19 cellular contexts compared by ENCODE assay signal in genomic region chrX:153064061-153064460, GRCh38. TPM values are rescaled to one million over a fixed set of nuclear protein-coding genes. Genes with fewer than 3 reads are reported as not detected.
A peak's percentile ranks its signal among the peaks of the same experiment; 100 is the strongest.
DNase-seq lines count a peak whose midpoint lies in the region; ATAC-seq, FAIRE-seq and TF ChIP-seq lines count a peak whose summit lies in the region.
"Had no signal": no experiment of that assay in that cellular context is flagged by ENCODE, and none has a peak within 500 bp of the region (broad histone marks: within the 10 kb centered on the region; RNA-seq: fewer than 3 reads in every experiment).

No MANE protein-coding gene starts in this region.

- H3F3A ChIP-seq in GM23338 (replicated peaks; ENCODE audit: low read depth): no peaks in the 10 kb centered on the region

- H3K9ac ChIP-seq in K562 (ENCODE audit: insufficient read depth in 1 of 2, low read depth in 2 of 2, low read length in 2 of 2): no peak overlapping the region
- H3K9ac ChIP-seq in mesendoderm (ENCODE audit: low read length): no peak overlapping the region

- H3K79me2 ChIP-seq in GM23338 (replicated peaks; ENCODE audit: insufficient read depth) (no peaks in the 10 kb centered on the region), K562 (ENCODE audit: control insufficient read depth, insufficient read depth, low read length) (no peaks in the 10 kb centered on the region), mesendoderm (ENCODE audit: control insufficient read depth, insufficient read depth, low read length) (no peaks in the 10 kb centered on the region)

- no peak overlapping the region for H3K4me2 ChIP-seq in GM23338
- H3K4me2 ChIP-seq in K562 (ENCODE audit: insufficient read depth, low read length): no peak overlapping the region
- no peak overlapping the region for H3K4me2 ChIP-seq in mesendoderm (ENCODE audit: low read length)

- H2AFZ ChIP-seq in GM23338 (no peak overlapping the region), K562 (ENCODE audit: low read depth, low read length) (peak overlapping the region; percentile 72)

- H3K27me3 Mint-ChIP-seq in GM23338 (ENCODE audit: insufficient read depth, low read depth, poor library complexity) (peaks cover 5% of the 10 kb centered on the region), mesothelial cell of epicardium (ENCODE audit: low read depth) (peaks cover 2% of the 10 kb centered on the region)
- H3K27me3 Mint-ChIP-seq: CD4-positive, alpha-beta memory T cell had no signal

- no peak overlapping the region for H3K4me3 ChIP-seq in GM23338
- no peak overlapping the region for H3K4me3 ChIP-seq in K562
- H3K4me3 ChIP-seq in mesendoderm (ENCODE audit: low read length): no peak overlapping the region
- H3K4me3 ChIP-seq in esophagus muscularis mucosa: no peak overlapping the region

- H3K4me1 Mint-ChIP-seq in GM23338: peaks cover 9% of the 10 kb centered on the region; the same call in 2 of the 3 replicates
- H3K4me1 Mint-ChIP-seq in mesothelial cell of epicardium: no peaks in the 10 kb centered on the region
- H3K4me1 Mint-ChIP-seq: CD4-positive, alpha-beta memory T cell had no signal

- BruUV-seq in K562 (replicated peaks; lab: Mats Ljungman, UMichigan): no TSS peak

- intact Hi-C loops in K562 (cut with micrococcal nuclease) (loop anchor here (5.0 kb wide), 1 partner anchor 253 kb away; no protein-coding TSS in a partner anchor), esophagus muscularis mucosa (cut with DNase I) (no loop called here)

- ATAC-seq in GM23338 (no peak), K562 (no peak)

- TF ChIP-seq RAD21 in K562 (CRISPR knock-in tag; conservative IDR thresholded peaks at IDR 0.05 in 1 of 2, IDR thresholded peaks at IDR 0.05 in 1 of 2): no peak

- H3K4me1 ChIP-seq in GM23338 (ENCODE audit: insufficient read depth) (peaks cover 6% of the 10 kb centered on the region; the same call in 1 of the 2 replicates), K562 (replicated peaks in 1 of 2; ENCODE audit: control insufficient read depth in 2 of 2, insufficient read depth in 2 of 2, low read length in 2 of 2) (peaks cover 4 to 18% of the 10 kb centered on the region in 2 experiments; a peak in 4 of 5 replicates), mesendoderm (ENCODE audit: control insufficient read depth, low read depth, low read length) (no peaks in the 10 kb centered on the region), esophagus muscularis mucosa (no peaks in the 10 kb centered on the region)

- no peak overlapping the region for H4K5ac ChIP-seq in mesendoderm (ENCODE audit: low read length)

- H3K9me2 ChIP-seq in GM23338 (ENCODE audit: insufficient read depth): no peaks in the 10 kb centered on the region

- no peak overlapping the region for H2BK5ac ChIP-seq in mesendoderm (ENCODE audit: low read length)

- H4K20me1 ChIP-seq in GM23338 (replicated peaks; ENCODE audit: insufficient read depth) (no peaks in the 10 kb centered on the region), K562 (replicated peaks; ENCODE audit: control insufficient read depth, insufficient read depth, low read length) (no peaks in the 10 kb centered on the region)

- TF ChIP-seq CTCF in GM23338 (conservative IDR thresholded peaks at IDR 0.05; ENCODE audit: low read depth in 2 of 2) (no peak), K562 (IDR thresholded peaks at IDR 0.05 in 2 of 3, conservative IDR thresholded peaks at IDR 0.05 in 1 of 3; ENCODE audit: insufficient read depth in 2 of 3, low read depth in 1 of 3, low read length in 3 of 3) (no peak), GM13976 (IDR thresholded peaks at IDR 0.05; ENCODE audit: borderline replicate concordance, control extremely low read depth, extremely low read depth, insufficient read depth, missing control alignments) (no peak), mesothelial cell of epicardium (IDR thresholded peaks at IDR 0.05; ENCODE audit: unreplicated experiment) (no peak), esophagus muscularis mucosa (IDR thresholded peaks at IDR 0.05) (no peak)

- no peaks in the 10 kb centered on the region; the same call in 1 of the 3 replicates for H3K9me3 Mint-ChIP-seq in GM23338
- peaks cover 4% of the 10 kb centered on the region for H3K9me3 Mint-ChIP-seq in mesothelial cell of epicardium
- H3K9me3 Mint-ChIP-seq: CD4-positive, alpha-beta memory T cell had no signal

- 40% methylated on average over 2 of the region's 2 CpGs for WGBS in K562 (ENCODE audit: insufficient coverage, low coverage, missing lambda C conversion rate)
- WGBS in mesendoderm (ENCODE audit: extremely low coverage, insufficient coverage, low lambda C conversion rate): no CpG with 5 or more reads among the region's 2 CpGs
- 69% methylated on average over 2 of the region's 2 CpGs for WGBS in esophagus muscularis mucosa

- no peaks in the 10 kb centered on the region for H3K79me1 ChIP-seq in mesendoderm (ENCODE audit: low read length)

- no peak overlapping the region for H2BK120ac ChIP-seq in mesendoderm (ENCODE audit: low read depth, low read length)

- no peak overlapping the region for H4K8ac ChIP-seq in mesendoderm (ENCODE audit: low read depth, low read length)

- CTCF ChIA-PET in K562 (lab: Yijun Ruan, JAX; ENCODE audit: low intra/inter-chr PET ratio): no interaction called here

- DNase-seq in GM23338 (ENCODE audit: low spot score): peak; percentile 13
- DNase-seq in K562 (ENCODE audit: extremely low read depth in 1 of 4, low spot score in 3 of 4): peak; percentile 12 to 25 (median 18)
- peak; percentile 33 for DNase-seq in mesendoderm
- DNase-seq in GM13976 (ENCODE audit: low spot score): no peak
- no peak for DNase-seq in mesothelial cell of epicardium (ENCODE audit: low spot score in 2 of 2, unreplicated experiment in 2 of 2)
- no peak for DNase-seq in esophagus muscularis mucosa (ENCODE audit: extremely low spot score)
- DNase-seq: C1 segment of cervical spinal cord; Calu3; CD4-positive, alpha-beta memory T cell; COR-L47; DMS53; DMS79 treated with DMSO at 0.1 percent for 48 hours; GF-D8; GOT3; HCEC 1CT had no signal

- no peaks in the 10 kb centered on the region for H3K9me3 ChIP-seq in K562 (replicated peaks; ENCODE audit: control insufficient read depth, insufficient read depth, low read depth, low read length)
- no peaks in the 10 kb centered on the region for H3K9me3 ChIP-seq in esophagus muscularis mucosa

- no peak overlapping the region for H2BK15ac ChIP-seq in mesendoderm (replicated peaks; ENCODE audit: low read depth)

- no peak overlapping the region for H3K4ac ChIP-seq in mesendoderm (ENCODE audit: low read depth, low read length)

- no peak overlapping the region for H3K56ac ChIP-seq in mesendoderm (ENCODE audit: low read length)

- H3K36me3 ChIP-seq in GM23338 (ENCODE audit: insufficient read depth): no peaks in the 10 kb centered on the region
- H3K36me3 ChIP-seq in K562 (ENCODE audit: control insufficient read depth, insufficient read depth, low read length): no peaks in the 10 kb centered on the region
- H3K36me3 ChIP-seq in mesendoderm (ENCODE audit: control insufficient read depth, insufficient read depth, low read length): no peaks in the 10 kb centered on the region
- no peaks in the 10 kb centered on the region for H3K36me3 ChIP-seq in esophagus muscularis mucosa

- H3K36me3 Mint-ChIP-seq in GM23338 (ENCODE audit: low read depth) (no peaks in the 10 kb centered on the region), mesothelial cell of epicardium (no peaks in the 10 kb centered on the region)
- H3K36me3 Mint-ChIP-seq: CD4-positive, alpha-beta memory T cell had no signal

- no peak for TF ChIP-seq EP300 in K562 (IDR thresholded peaks at IDR 0.05; ENCODE audit: low read length)
- TF ChIP-seq EP300 in esophagus muscularis mucosa (IDR thresholded peaks at IDR 0.05): no peak

- no peak overlapping the region for H3K23ac ChIP-seq in mesendoderm (ENCODE audit: low read length)

- H3K27ac ChIP-seq in GM23338 (ENCODE audit: low read depth) (no peak overlapping the region), K562 (ENCODE audit: extremely low read depth, low read depth, low read length) (no peak overlapping the region), mesendoderm (ENCODE audit: low read depth, low read length) (no peak overlapping the region), esophagus muscularis mucosa (replicated peaks in 1 of 4) (no peak overlapping the region)

- H3K18ac ChIP-seq in mesendoderm (ENCODE audit: low read length): no peak overlapping the region

- no peak for TF ChIP-seq POLR2A in K562 (conservative IDR thresholded peaks at IDR 0.05)
- TF ChIP-seq POLR2A in esophagus muscularis mucosa (IDR thresholded peaks at IDR 0.05; ENCODE audit: low read depth): no peak

- in situ Hi-C loops in K562 (cut with MboI): no loop called here
- in situ Hi-C loops in GM13976 (cut with MboI; ENCODE audit: low sequenced_read_pairs, unreplicated experiment): no loop called here

- H3K27me3 ChIP-seq in GM23338 (ENCODE audit: insufficient read depth) (no peaks in the 10 kb centered on the region), K562 (ENCODE audit: control insufficient read depth in 2 of 2, insufficient read depth in 2 of 2, low read length in 2 of 2) (no peaks in the 10 kb centered on the region), mesendoderm (ENCODE audit: insufficient read depth, low read length, poor library complexity) (no peaks in the 10 kb centered on the region), esophagus muscularis mucosa (peaks cover 0 to 5% (median 0%) of the 10 kb centered on the region in 4 donors)

- POLR2A ChIA-PET in K562 (lab: Yijun Ruan, JAX): no interaction called here

- H3K27ac Mint-ChIP-seq in GM23338: no peak overlapping the region
- H3K27ac Mint-ChIP-seq in mesothelial cell of epicardium: no peak overlapping the region
- H3K27ac Mint-ChIP-seq: CD4-positive, alpha-beta memory T cell had no signal

- H2AK5ac ChIP-seq in mesendoderm (ENCODE audit: low read length): no peak overlapping the region

- FAIRE-seq in K562 (lab: Jason Lieb, UNC): no peak
- FAIRE-seq: GM12892, H54 had no signal

- H3K9me1 ChIP-seq in K562 (ENCODE audit: control insufficient read depth, insufficient read depth, low read length): no peaks in the 10 kb centered on the region

- H3K4me3 Mint-ChIP-seq in GM23338 (no peak overlapping the region), mesothelial cell of epicardium (no peak overlapping the region)
- H3K4me3 Mint-ChIP-seq: CD4-positive, alpha-beta memory T cell had no signal

RNA-seq across cellular contexts. Expression of gene PNMA3, which starts 7.8 kb away (rescaled TPM):
- 5.7 and 8.5 TPM in 2 replicates for total RNA-seq in GM23338 (2014; rRNA removed; shearing (Covaris generic))
- polyA plus RNA-seq in GM23338 (2016; fragmentation: Nextera tagmentation; extraction: Ambion mirVana) (2.5 and 3.4 TPM in 2 replicates), K562 (2011; rRNA removed) (0.39 and 0.45 TPM in 2 replicates), K562 (2014; fragmentation: Illumina TruSeq; extraction: Trizol) (0.92 and 1.2 TPM in 2 replicates), K562 (2014; fragmentation: Nextera tagmentation; extraction: Ambion mirVana) (under 1 TPM in 1 of 2 experiments, not detected in 1; 0.01 TPM), K562 (2014; rRNA removed) (0.63 and 1.5 TPM in 2 replicates)
- 0.76 and 0.88 TPM in 2 replicates for total RNA-seq in K562 (2011; cell fraction: chromatin; rRNA removed; ENCODE audit: low replicate concordance)
- total RNA-seq in K562 (2011; cell fraction: nucleolus; rRNA removed): 0.26 and 0.50 TPM in 2 replicates
- 0.51 and 0.53 TPM in 2 replicates for total RNA-seq in K562 (2011; cell fraction: nucleoplasm; rRNA removed)
- total RNA-seq in K562 (2014; rRNA removed) (1.2 and 1.3 TPM in 2 replicates), K562 (2014; rRNA removed; fragmentation: Illumina TruSeq; extraction: Trizol) (0.64 and 0.65 TPM in 2 replicates), K562 (2015; rRNA removed; fragmentation: Illumina TruSeq; extraction: Trizol) (0.98 and 1.0 TPM in 2 replicates), K562 (2021) (1.2 and 1.3 TPM in 2 replicates), mesothelial cell of epicardium (10.3 to 11.1 TPM (median 10.7 TPM) in 3 replicates), esophagus muscularis mucosa (under 1 TPM; 0.13 to 0.42 (median 0.17) TPM)
- 0.35 and 0.43 TPM in 2 replicates for polyA plus RNA-seq in K562 (2011; cell fraction: cytosol; rRNA removed)
- 1.1 and 1.7 TPM in 2 replicates for polyA plus RNA-seq in K562 (2011; cell fraction: nucleus; rRNA removed)
- polyA plus RNA-seq in K562 (2012): 1.0 and 4.7 TPM in 2 replicates
- 0.25 and 0.30 TPM in 2 replicates for polyA minus RNA-seq in K562 (2011; rRNA and poly(A)+ RNA removed)
- not detected in 2 replicates for polyA minus RNA-seq in K562 (2011; cell fraction: cytosol; rRNA and poly(A)+ RNA removed)
- polyA minus RNA-seq in K562 (2011; cell fraction: nucleus; rRNA and poly(A)+ RNA removed): 0.11 and 0.13 TPM in 2 replicates
- polyA plus RNA-seq in mesendoderm (2013, experiment 1 of 2): 2.0 TPM
- polyA plus RNA-seq in mesendoderm (2013, experiment 2 of 2): 2.1 TPM
- total RNA-seq: A172, Calu3, G401 had no signal

RNA-seq across cellular contexts. Expression of gene PNMA6A, which starts 8.2 kb away (rescaled TPM):
- 6.6 and 7.1 TPM in 2 replicates for total RNA-seq in GM23338 (2014; rRNA removed; shearing (Covaris generic))
- polyA plus RNA-seq in GM23338 (2016; fragmentation: Nextera tagmentation; extraction: Ambion mirVana): 2.4 and 2.9 TPM in 2 replicates
- total RNA-seq in K562 (2011; cell fraction: chromatin; rRNA removed; ENCODE audit: low replicate concordance): 1.6 and 3.4 TPM in 2 replicates
- total RNA-seq in K562 (2011; cell fraction: nucleolus; rRNA removed): 2.5 and 4.0 TPM in 2 replicates
- 2.1 and 2.6 TPM in 2 replicates for total RNA-seq in K562 (2011; cell fraction: nucleoplasm; rRNA removed)
- total RNA-seq in K562 (2014; rRNA removed): 5.4 and 6.7 TPM in 2 replicates
- total RNA-seq in K562 (2014; rRNA removed; fragmentation: Illumina TruSeq; extraction: Trizol): 0.73 and 1.2 TPM in 2 replicates
- total RNA-seq in K562 (2015; rRNA removed; fragmentation: Illumina TruSeq; extraction: Trizol): 3.9 and 5.0 TPM in 2 replicates
- total RNA-seq in K562 (2021): 6.3 and 6.9 TPM in 2 replicates
- polyA plus RNA-seq in K562 (2011; rRNA removed): 0.83 and 1.0 TPM in 2 replicates
- 1.0 and 2.3 TPM in 2 replicates for polyA plus RNA-seq in K562 (2011; cell fraction: cytosol; rRNA removed)
- 2.5 and 4.9 TPM in 2 replicates for polyA plus RNA-seq in K562 (2011; cell fraction: nucleus; rRNA removed)
- 5.4 and 10.1 TPM in 2 replicates for polyA plus RNA-seq in K562 (2012)
- polyA plus RNA-seq in K562 (2014; fragmentation: Illumina TruSeq; extraction: Trizol): 1.3 and 2.6 TPM in 2 replicates
- polyA plus RNA-seq in K562 (2014; fragmentation: Nextera tagmentation; extraction: Ambion mirVana): under 1 TPM; 0.10 to 0.13 TPM
- polyA plus RNA-seq in K562 (2014; rRNA removed): 4.2 and 4.9 TPM in 2 replicates
- 0.42 TPM in 2 replicates for polyA minus RNA-seq in K562 (2011; rRNA and poly(A)+ RNA removed)
- 0.48 TPM in 1 of 2 replicates, not detected in the other for polyA minus RNA-seq in K562 (2011; cell fraction: cytosol; rRNA and poly(A)+ RNA removed)
- 1.1 and 1.2 TPM in 2 replicates for polyA minus RNA-seq in K562 (2011; cell fraction: nucleus; rRNA and poly(A)+ RNA removed)
- polyA plus RNA-seq in mesendoderm (2013, experiment 1 of 2): 1.9 TPM
- polyA plus RNA-seq in mesendoderm (2013, experiment 2 of 2): 2.1 TPM
- 4.9 to 5.2 TPM (median 5.1 TPM) in 3 replicates for total RNA-seq in mesothelial cell of epicardium
- 1 to 10 TPM; 1.2 to 3.7 (median 2.7) TPM for total RNA-seq in esophagus muscularis mucosa

Comparison
In these comparisons a context has a peak if more than half of its experiments do, and no peak if none do; other contexts are left out.
1. DNase-seq: peak in GM23338 (single experiment), K562 (4 of 4) and mesendoderm (single experiment); none in GM13976 (single experiment), mesothelial cell of epicardium (0 of 2) and esophagus muscularis mucosa (single experiment).